Comparison of ENCODE assay signal across 8 cellular contexts in the genomic region with DNA sequence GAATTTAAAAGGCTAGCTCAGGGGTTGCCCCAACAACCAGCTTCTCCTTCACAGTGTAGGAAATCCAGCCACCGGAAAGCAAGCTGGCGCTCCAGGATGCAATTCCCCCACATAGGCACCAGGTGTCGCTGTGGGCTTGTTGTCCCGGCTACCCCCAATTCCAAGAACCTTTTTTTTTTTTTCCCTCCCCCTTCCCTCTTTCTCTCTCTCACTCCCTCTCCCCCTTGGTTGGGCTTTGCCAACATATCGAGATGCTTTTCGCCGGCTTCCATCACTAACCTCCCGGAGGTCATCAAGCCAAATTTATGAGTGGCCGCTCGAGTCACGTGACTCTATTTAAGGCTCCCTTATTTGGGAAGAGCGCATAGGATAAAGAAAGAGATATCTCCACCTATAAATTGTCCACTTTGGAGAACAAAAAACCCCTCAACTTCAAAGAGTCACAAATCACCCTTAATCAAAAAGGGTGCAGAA. TPM values are rescaled to one million over a fixed set of nuclear protein-coding genes. Genes with fewer than 3 reads are reported as not detected.
DNase-seq lines count a peak whose midpoint lies in the region; ATAC-seq, FAIRE-seq and TF ChIP-seq lines count a peak whose summit lies in the region.

HOXC5 (plus strand) TSS at position 424 of the 474 bp plus-strand sequence. CDS start 73 bp downstream, outside the sequence.

- peak within 1 kb of the TSS; percentile 42 for H2AFZ ChIP-seq in GM12878 (ENCODE audit: control insufficient read depth, low read depth, low read length)

- TF ChIP-seq CTCF in GM06990 (IDR thresholded peaks at IDR 0.05; ENCODE audit: insufficient read depth, low read length, poor library complexity, severe bottlenecking) (peak; percentile 97), GM12878 (IDR thresholded peaks at IDR 0.05 in 2 of 3, conservative IDR thresholded peaks at IDR 0.05 in 1 of 3; ENCODE audit: control insufficient read depth in 2 of 3, extremely low read depth in 1 of 3, insufficient read depth in 1 of 3, low read depth in 3 of 3, low read length in 3 of 3) (peak; percentile 93 to 96 (median 95))

- H3K27me3 ChIP-seq in GM06990 (replicated peaks; ENCODE audit: control insufficient read depth, insufficient read depth, low read length) (peaks cover 2% of the 10 kb centered on the region; the same call in 1 of the 2 replicates), GM12878 (replicated peaks in 1 of 2; ENCODE audit: control insufficient read depth in 2 of 2, insufficient read depth in 2 of 2, low read length in 1 of 2) (peaks cover 3 to 30% of the 10 kb centered on the region in 2 experiments)

- in situ Hi-C loops in GM12878 (cut with MboI), result no loop called here

- H4K20me1 ChIP-seq in GM12878 (ENCODE audit: control insufficient read depth, insufficient read depth), result no peaks in the 10 kb centered on the region

- H3K27ac Mint-ChIP-seq in T-helper 1 cell treated with Interleukin-12 subunit alpha and Interleukin-12 subunit beta and Interleukin-4 antibody, amounts not matched to agents 30 μg/mL and 1 μg/mL, for 36 hours, result peak within 1 kb of the TSS; percentile 64
- H3K27ac Mint-ChIP-seq in immature natural killer cell, result peak within 1 kb of the TSS in 1 of 6 donors; percentile 14

- SMC1A ChIA-PET in GM12878 (lab: Charles Lee; ENCODE audit: uncharacterized antibody, unreplicated experiment), result interaction anchor here (0.6 to 5.5 kb wide), 46 partner anchors 9 to 408 kb away, joined by 3 to 126 read pairs (median 6); partner anchors contain the start of genes HOXC10, HOXC4, HOXC8 and SMUG1

- CTCF ChIA-PET in GM12878 (lab: Yijun Ruan, JAX), result interaction anchor here (0.6 to 13.4 kb wide), 50 partner anchors 8 to 465 kb away, joined by 3 to 343 read pairs (median 4); partner anchors contain the start of genes HNRNPA1, HOXC10, HOXC4 and HOXC8

- RAD21 ChIA-PET in GM12878 (lab: Charles Lee; ENCODE audit: unreplicated experiment), result interaction anchor here (0.7 to 12.6 kb wide), 34 partner anchors 8 to 248 kb away, joined by 3 to 222 read pairs (median 7); partner anchors contain the start of genes CBX5, HNRNPA1, HOXC10 and HOXC4

- no peaks in the 10 kb centered on the region for H3K9me3 ChIP-seq in GM12878 (replicated peaks; ENCODE audit: control insufficient read depth, insufficient read depth, low read length)

- intact Hi-C loops in GM12878 (cut with micrococcal nuclease; ENCODE audit: unreplicated experiment), result loop anchor here (1.0 to 2.0 kb wide), 4 partner anchors 26 to 168 kb away; no protein-coding TSS in a partner anchor

- H3K27ac ChIP-seq in GM12878 (ENCODE audit: control insufficient read depth, insufficient read depth), result no peak within 1 kb of the TSS

- ATAC-seq in GM12878, result peak; percentile 43
- ATAC-seq in GM21619 (IDR thresholded peaks at IDR 0.05; ENCODE audit: unreplicated experiment), result no peak
- no peak for ATAC-seq in HG03521 (IDR thresholded peaks at IDR 0.05; ENCODE audit: unreplicated experiment)

- H3K4me1 ChIP-seq in GM12878 (ENCODE audit: control insufficient read depth, insufficient read depth, low read length), result peaks cover 9% of the 10 kb centered on the region; the same call in 1 of the 2 replicates

- H3K4me3 Mint-ChIP-seq in T-helper 1 cell treated with Interleukin-12 subunit alpha and Interleukin-12 subunit beta and Interleukin-4 antibody, amounts not matched to agents 30 μg/mL and 1 μg/mL, for 36 hours, result peak within 1 kb of the TSS; percentile 57
- H3K4me3 Mint-ChIP-seq in immature natural killer cell, result peak within 1 kb of the TSS; percentile 72 to 91 (median 84)

- TF ChIP-seq RAD21 in GM12878 (IDR thresholded peaks at IDR 0.05; ENCODE audit: insufficient read depth, low read depth, low read length), result peak; percentile 94

- no peak for DNase-seq in GM06990 (ENCODE audit: extremely low read depth, insufficient read length)
- DNase-seq in NCI-H1048 (lab: John Stamatoyannopoulos, UW), result peak; percentile 66
- DNase-seq in GM12878 (ENCODE audit: low read depth, low spot score), result no peak
- peak; percentile 67 to 73 (median 73) for DNase-seq in immature natural killer cell
- peak; percentile 72 for DNase-seq in stimulated activated CD4-positive, alpha-beta T cell treated with anti-CD3 and anti-CD28 coated beads, Interleukin-15, amount 100 ng/mL, for 24 hours

- H3K4me2 ChIP-seq in GM12878 (ENCODE audit: control insufficient read depth, insufficient read depth), result peak within 1 kb of the TSS; percentile 88

- no peaks in the 10 kb centered on the region for H3K79me2 ChIP-seq in GM12878 (ENCODE audit: control insufficient read depth, insufficient read depth, low read length)

- peaks cover 92% of the 10 kb centered on the region for H3K27me3 Mint-ChIP-seq in T-helper 1 cell treated with Interleukin-12 subunit alpha and Interleukin-12 subunit beta and Interleukin-4 antibody, amounts not matched to agents 30 μg/mL and 1 μg/mL, for 36 hours (ENCODE audit: low read depth)
- peaks cover 37 to 63% (median 59%) of the 10 kb centered on the region in 3 donors for H3K27me3 Mint-ChIP-seq in immature natural killer cell (ENCODE audit: low read depth in 3 of 3)

- H3K36me3 ChIP-seq in GM06990 (ENCODE audit: control insufficient read depth, insufficient read depth, low read length), result no peaks in the 10 kb centered on the region
- no peaks in the 10 kb centered on the region for H3K36me3 ChIP-seq in GM12878 (ENCODE audit: control insufficient read depth in 2 of 2, insufficient read depth in 2 of 2, low read length in 1 of 2)

- FAIRE-seq in GM12878 (lab: Jason Lieb, UNC), result peak; percentile 96

- H3K4me1 Mint-ChIP-seq in T-helper 1 cell treated with Interleukin-12 subunit alpha and Interleukin-12 subunit beta and Interleukin-4 antibody, amounts not matched to agents 30 μg/mL and 1 μg/mL, for 36 hours (ENCODE audit: low read depth), result peaks cover 18% of the 10 kb centered on the region
- peaks cover 20 to 32% of the 10 kb centered on the region in 2 donors for H3K4me1 Mint-ChIP-seq in immature natural killer cell

- POLR2A ChIA-PET in GM12878 (lab: Charles Lee), result interaction anchor here (0.6 to 2.1 kb wide), 11 partner anchors 9 to 416 kb away, joined by 3 to 12 read pairs (median 4); no protein-coding TSS in a partner anchor

- peak within 1 kb of the TSS; percentile 42 for H3K4me3 ChIP-seq in GM06990 (replicated peaks; ENCODE audit: low read depth, low read length)
- peak within 1 kb of the TSS; percentile 61 for H3K4me3 ChIP-seq in GM12878

- TF ChIP-seq POLR2A in GM12878 (IDR thresholded peaks at IDR 0.05; ENCODE audit: low read depth, low read length), result no peak

- no peaks in the 10 kb centered on the region for H3K9me3 Mint-ChIP-seq in T-helper 1 cell treated with Interleukin-12 subunit alpha and Interleukin-12 subunit beta and Interleukin-4 antibody, amounts not matched to agents 30 μg/mL and 1 μg/mL, for 36 hours
- peaks cover 0 to 2% (median 0%) of the 10 kb centered on the region in 6 donors for H3K9me3 Mint-ChIP-seq in immature natural killer cell

- no TSS peak for BruUV-seq in GM12878 (replicated peaks; lab: Mats Ljungman, UMichigan)

- peaks cover 2% of the 10 kb centered on the region for H3K36me3 Mint-ChIP-seq in T-helper 1 cell treated with Interleukin-12 subunit alpha and Interleukin-12 subunit beta and Interleukin-4 antibody, amounts not matched to agents 30 μg/mL and 1 μg/mL, for 36 hours (ENCODE audit: low read depth)
- no peaks in the 10 kb centered on the region for H3K36me3 Mint-ChIP-seq in immature natural killer cell

- 0 out of 4 replicates have a peak, but pooled peaks of 1 of the 2 experiments have one; percentile 37 for TF ChIP-seq EP300 in GM12878 (IDR thresholded peaks at IDR 0.05; ENCODE audit: borderline replicate concordance in 1 of 2, control insufficient read depth in 1 of 2, low read depth in 2 of 2, low read length in 2 of 2)

- WGBS in GM12878 (ENCODE audit: insufficient coverage, insufficient replicate concordance, low lambda C conversion rate, missing lambda C conversion rate), result 4% methylated on average over 12 of the region's 12 CpGs

- no peak within 1 kb of the TSS for H3K9ac ChIP-seq in GM12878 (ENCODE audit: control insufficient read depth, insufficient read depth, low read length)

TF ChIP-seq in GM12878, 131 proteins besides CTCF, POLR2A, EP300 and RAD21 (continues in another document):
- 0 out of 2 replicates have a peak, but pooled peaks have one; percentile 58 for TF ChIP-seq WRNIP1 (IDR thresholded peaks at IDR 0.05; ENCODE audit: borderline replicate concordance, low read depth, low read length)
- TF ChIP-seq SKIL (IDR thresholded peaks at IDR 0.05; ENCODE audit: low read depth, poor library complexity, severe bottlenecking), result peak; percentile 50

RNA-seq across cellular contexts. Expression of gene HOXC5, which starts in this region (rescaled TPM):
- not detected in 2 replicates for total RNA-seq in GM12878 (2013; cell fraction: nucleolus; rRNA removed)
- total RNA-seq in GM12878 (2014; rRNA removed) (not detected in 2 replicates), GM12878 (2014; rRNA removed; fragmentation: Illumina TruSeq; extraction: Trizol) (not detected in 2 replicates), GM12878 (2021) (not detected in 2 replicates)
- polyA plus RNA-seq in GM12878 (2011; ENCODE audit: low read depth), result not detected
- polyA plus RNA-seq in GM12878 (2011; rRNA removed) (0.11 TPM in 1 of 2 replicates, not detected in the other), GM12878 (2014; fragmentation: Illumina TruSeq; extraction: Trizol) (not detected in 2 replicates), GM12878 (2014; fragmentation: Nextera tagmentation; extraction: Ambion mirVana) (not detected), GM12878 (2014; rRNA removed) (not detected in 2 replicates), GM12878 (2016; fragmentation: Nextera tagmentation; extraction: Ambion mirVana) (not detected), immature natural killer cell (not detected)
- 0.25 and 0.28 TPM in 2 replicates for polyA plus RNA-seq in GM12878 (2011; cell fraction: cytosol; rRNA removed)
- polyA plus RNA-seq in GM12878 (2011; cell fraction: nucleus; rRNA removed), result 0.09 and 0.12 TPM in 2 replicates
- polyA plus RNA-seq in GM12878 (2012), result not detected in 2 replicates
- not detected in 2 replicates for polyA minus RNA-seq in GM12878 (2011; rRNA and poly(A)+ RNA removed)
- not detected in 2 replicates for polyA minus RNA-seq in GM12878 (2011; cell fraction: cytosol; rRNA and poly(A)+ RNA removed)
- polyA minus RNA-seq in GM12878 (2011; cell fraction: nucleus; rRNA and poly(A)+ RNA removed), result not detected in 2 replicates

Comparison
In these comparisons a context has a peak if more than half of its experiments do, and no peak if none do; other contexts are left out.
1. Peak in ATAC-seq, H3K4me3 ChIP-seq and H3K4me2 ChIP-seq in GM12878; RNA of the gene not detected or under 1 TPM.
2. Peak in DNase-seq in immature natural killer cell; RNA of the gene not detected or under 1 TPM.
3. DNase-seq: peak in NCI-H1048 (single experiment) and stimulated activated CD4-positive, alpha-beta T cell treated with anti-CD3 and anti-CD28 coated beads, Interleukin-15, amount 100 ng/mL, for 24 hours (single experiment); none in GM06990 (single experiment) and GM12878 (single experiment).